In genomic region chr22:50184004-50184461, GRCh38 we compare ENCODE assay signal across 11 cellular contexts. TPM values are rescaled to one million over a fixed set of nuclear protein-coding genes. Genes with fewer than 3 reads are reported as not detected.
DNase-seq lines count a peak whose midpoint lies in the region; ATAC-seq, FAIRE-seq and TF ChIP-seq lines count a peak whose summit lies in the region.
"Had no signal": no experiment of that assay in that cellular context is flagged by ENCODE, and none has a peak within 500 bp of the region (broad histone marks: within the 10 kb centered on the region; RNA-seq: fewer than 3 reads in every experiment).

No MANE protein-coding gene starts in this region.

- no peak overlapping the region for H3K9ac ChIP-seq in Karpas-422 (ENCODE audit: low read length)

- H3K4me1 ChIP-seq in Karpas-422 (ENCODE audit: low read length): peaks cover 28% of the 10 kb centered on the region

- DNase-seq in ACHN (peak; percentile 35), HTR-8/SVneo (ENCODE audit: insufficient read length, low spot score) (peak; percentile 53), choroid plexus epithelial cell (ENCODE audit: low read depth) (peak; percentile 69), mesothelial cell of epicardium (ENCODE audit: low spot score in 2 of 2, unreplicated experiment in 2 of 2) (no peak), DMS79 (lab: John Stamatoyannopoulos, UW) (no peak), Karpas-422 (no peak)
- no peak for DNase-seq in stimulated activated CD4-positive, alpha-beta T cell treated with anti-CD3 and anti-CD28 coated beads, Interleukin-4, amount 100 ng/mL, for 4 hours

- H3K9me3 Mint-ChIP-seq in mesothelial cell of epicardium: no peaks in the 10 kb centered on the region

- TF ChIP-seq CTCF in choroid plexus epithelial cell (conservative IDR thresholded peaks at IDR 0.05; ENCODE audit: low read depth, low read length) (no peak), mesothelial cell of epicardium (IDR thresholded peaks at IDR 0.05; ENCODE audit: unreplicated experiment) (no peak)

- H3K9me2 ChIP-seq in Karpas-422 (replicated peaks; ENCODE audit: insufficient read depth, low read length): no peaks in the 10 kb centered on the region

- no peak for ATAC-seq in HG03457 (IDR thresholded peaks at IDR 0.05; ENCODE audit: unreplicated experiment)
- ATAC-seq: esophagus mucosa had no signal

- peaks cover 21% of the 10 kb centered on the region for H3K79me2 ChIP-seq in Karpas-422 (ENCODE audit: low read length)

- no peak for FAIRE-seq in HTR-8/SVneo (lab: Jason Lieb, UNC)
- FAIRE-seq: TTC549 had no signal

- no peak overlapping the region for H2AFZ ChIP-seq in Karpas-422 (ENCODE audit: low read length)

- H3K27me3 ChIP-seq in Karpas-422 (ENCODE audit: low read length): no peaks in the 10 kb centered on the region

- no peak overlapping the region for H3K4me2 ChIP-seq in Karpas-422 (ENCODE audit: low read depth, low read length, poor library complexity, severe bottlenecking)

- H3K36me3 Mint-ChIP-seq in mesothelial cell of epicardium: no peaks in the 10 kb centered on the region

- peak overlapping the region; percentile 59 for H3K27ac Mint-ChIP-seq in mesothelial cell of epicardium

- no peaks in the 10 kb centered on the region for H3K27me3 Mint-ChIP-seq in mesothelial cell of epicardium (ENCODE audit: low read depth)

- H3K4me3 Mint-ChIP-seq in mesothelial cell of epicardium: no peak overlapping the region

- in situ Hi-C loops in ACHN (cut with HindIII; ENCODE audit: low pct_ligation_motif_present, low pct_unique_long_range_greater_than_20kb, low sequenced_read_pairs): no loop called here

- no peak overlapping the region for H3K4me3 ChIP-seq in choroid plexus epithelial cell (ENCODE audit: low read depth, low read length)
- no peak overlapping the region for H3K4me3 ChIP-seq in Karpas-422 (ENCODE audit: low read length)

- no peaks in the 10 kb centered on the region for H3K9me3 ChIP-seq in Karpas-422 (ENCODE audit: low read length)

- H4K20me1 ChIP-seq in Karpas-422 (ENCODE audit: insufficient read depth, low read depth, low read length): peaks cover 8% of the 10 kb centered on the region

- no peak overlapping the region for H3K27ac ChIP-seq in Karpas-422 (ENCODE audit: low read length)
- H3K27ac ChIP-seq: HL-60 had no signal

- peaks cover 11% of the 10 kb centered on the region for H3K4me1 Mint-ChIP-seq in mesothelial cell of epicardium

- no peaks in the 10 kb centered on the region for H3K36me3 ChIP-seq in Karpas-422 (ENCODE audit: insufficient read depth, low read length)

RNA-seq across cellular contexts. Expression of gene TRABD, which starts 1.7 kb away (rescaled TPM):
- total RNA-seq in mesothelial cell of epicardium: 44.3 to 44.6 TPM (median 44.4 TPM) in 3 replicates
- 46.7 and 117 TPM in 2 replicates for total RNA-seq in Karpas-422 (2014; rRNA removed; shearing (Covaris generic); ENCODE audit: low replicate concordance)

RNA-seq across cellular contexts. Expression of gene PANX2, which starts 13.5 kb away (rescaled TPM):
- 6.0 to 7.0 TPM (median 6.4 TPM) in 3 replicates for total RNA-seq in mesothelial cell of epicardium
- not detected in 2 replicates for total RNA-seq in Karpas-422 (2014; rRNA removed; shearing (Covaris generic); ENCODE audit: low replicate concordance)

RNA-seq across cellular contexts. Expression of gene SELENOO, which starts 16.8 kb away (rescaled TPM):
- total RNA-seq in mesothelial cell of epicardium: 25.5 to 28.3 TPM (median 26.9 TPM) in 3 replicates
- 20.0 and 64.1 TPM in 2 replicates for total RNA-seq in Karpas-422 (2014; rRNA removed; shearing (Covaris generic); ENCODE audit: low replicate concordance)

Comparison
In these comparisons a context has a peak if more than half of its experiments do, and no peak if none do; other contexts are left out.
1. DNase-seq: peak in ACHN (single experiment), HTR-8/SVneo (single experiment) and choroid plexus epithelial cell (single experiment); none in mesothelial cell of epicardium (0 of 2), stimulated activated CD4-positive, alpha-beta T cell treated with anti-CD3 and anti-CD28 coated beads, Interleukin-4, amount 100 ng/mL, for 4 hours (0 of 2), DMS79 (single experiment) and Karpas-422 (single experiment).